8 cellular contexts compared by ENCODE assay signal in genomic region chr22:20156611-20157415, GRCh38. TPM values are rescaled to one million over a fixed set of nuclear protein-coding genes. Genes with fewer than 3 reads are reported as not detected.
DNase-seq lines count a peak whose midpoint lies in the region; ATAC-seq and TF ChIP-seq lines count a peak whose summit lies in the region.

No MANE protein-coding gene starts in this region.

- H3K4me1 ChIP-seq in ascending aorta (no peaks in the 10 kb centered on the region), gastrocnemius medialis (no peaks in the 10 kb centered on the region)

- no peak for TF ChIP-seq POLR2A in gastrocnemius medialis (IDR thresholded peaks at IDR 0.05)

- H3K27me3 ChIP-seq in ascending aorta (peaks cover 4% of the 10 kb centered on the region), gastrocnemius medialis (no peaks in the 10 kb centered on the region)

- intact Hi-C loops in ascending aorta (cut with DNase I), result loop anchor here (1.0 kb wide), 2 partner anchors 111 to 128 kb away; partner anchors contain the start of gene RTN4R
- intact Hi-C loops in gastrocnemius medialis (cut with DNase I; ENCODE audit: low total_unique reads), result loop anchor here (1.0 to 5.0 kb wide), 2 partner anchors 110 to 128 kb away; partner anchors contain the start of gene RTN4R

- DNase-seq in GM12864 (ENCODE audit: low read depth) (peak; percentile 42), NAMALWA (ENCODE audit: low spot score) (peak; percentile 85), T-helper 22 cell (ENCODE audit: low read depth) (peak; percentile 59), ascending aorta (ENCODE audit: low spot score in 2 of 2) (peak; percentile 37 to 87), hepatic stellate cell (ENCODE audit: low spot score) (peak; percentile 81), gastrocnemius medialis (peak; percentile 63 to 75)

- ATAC-seq in gastrocnemius medialis, result peak; percentile 65 to 89
- ATAC-seq in HG02870 (IDR thresholded peaks at IDR 0.05; ENCODE audit: unreplicated experiment), result no peak
- ATAC-seq in HG03095 (IDR thresholded peaks at IDR 0.05; ENCODE audit: unreplicated experiment), result no peak

- H3K4me3 ChIP-seq in GM12864 (ENCODE audit: low read depth, low read length), result no peak overlapping the region
- no peak overlapping the region for H3K4me3 ChIP-seq in ascending aorta
- H3K4me3 ChIP-seq in gastrocnemius medialis, result no peak overlapping the region

- H3K9me3 ChIP-seq in ascending aorta (no peaks in the 10 kb centered on the region), gastrocnemius medialis (no peaks in the 10 kb centered on the region)

- in situ Hi-C loops in gastrocnemius medialis (cut with MboI; ENCODE audit: low sequenced_read_pairs in 4 of 4), result loop anchor here (10.0 kb wide), 1 partner anchor 138 kb away; no protein-coding TSS in a partner anchor

- TF ChIP-seq CTCF in GM12864 (IDR thresholded peaks at IDR 0.05; ENCODE audit: low read depth, low read length, missing control alignments) (peak; percentile 97), ascending aorta (IDR thresholded peaks at IDR 0.05) (peak; percentile 98 to 100 (median 99)), gastrocnemius medialis (IDR thresholded peaks at IDR 0.05 in 4 of 5, conservative IDR thresholded peaks at IDR 0.05 in 1 of 5) (peak; percentile 98 to 100 (median 99))

- H3K36me3 ChIP-seq in ascending aorta (no peaks in the 10 kb centered on the region), gastrocnemius medialis (no peaks in the 10 kb centered on the region)

- H3K27ac ChIP-seq in ascending aorta (no peak overlapping the region), gastrocnemius medialis (no peak overlapping the region)

RNA-seq across cellular contexts. Expression of gene CCDC188, which starts 6.0 kb away (rescaled TPM):
- total RNA-seq in ascending aorta, result not detected
- 1 to 10 TPM in 1 of 4 donors, under 1 TPM in 1, not detected in 2; 0.82 to 3.5 TPM for total RNA-seq in gastrocnemius medialis

RNA-seq across cellular contexts. Expression of gene ZDHHC8, which starts 25.2 kb away (rescaled TPM):
- 35.5 TPM for total RNA-seq in ascending aorta
- 10 to 100 TPM in 3 of 4 donors, 1 to 10 TPM in 1; 7.3 to 15.8 (median 12.8) TPM for total RNA-seq in gastrocnemius medialis

RNA-seq across cellular contexts. Expression of gene TRMT2A, which starts 39.8 kb away (rescaled TPM):
- total RNA-seq in ascending aorta, result 161 TPM
- 10 to 100 TPM; 16.9 to 38.0 (median 28.2) TPM for total RNA-seq in gastrocnemius medialis

RNA-seq across cellular contexts. Expression of gene RANBP1, which starts 40.9 kb away (rescaled TPM):
- 302 TPM for total RNA-seq in ascending aorta
- total RNA-seq in gastrocnemius medialis, result 100 to 1,000 TPM in 2 of 4 donors, 10 to 100 TPM in 2; 79.4 to 147 (median 120) TPM

Comparison
In these comparisons a context has a peak if more than half of its experiments do, and no peak if none do; other contexts are left out.
1. ATAC-seq: peak in gastrocnemius medialis (2 of 2); none in HG02870 (single experiment) and HG03095 (single experiment).
2. Peak in every context shown above with its lines, with median percentiles within 50 percentile points of each other: DNase-seq and CTCF ChIP-seq.